In genomic region chr1:240771450-240771849, GRCh38 we compare ENCODE assay signal across 22 cellular contexts.
DNase-seq lines count a peak whose midpoint lies in the region; ATAC-seq, FAIRE-seq and TF ChIP-seq lines count a peak whose summit lies in the region.
"Had no signal": no experiment of that assay in that cellular context is flagged by ENCODE, and none has a peak within 500 bp of the region (broad histone marks: within the 10 kb centered on the region; RNA-seq: fewer than 3 reads in every experiment).

No MANE protein-coding gene starts in this region.

- H3K4me2 ChIP-seq in H1 (ENCODE audit: insufficient read depth in 1 of 2, low read depth in 2 of 2, low read length in 2 of 2) = no peak overlapping the region
- H3K4me2 ChIP-seq: A549; BLaER1 treated with 17β-estradiol and CSF1 and Interleukin-3, amounts not matched to agents 10 nM and 100 nM had no signal

- 99% methylated on average over 16 of the region's 16 CpGs; no CpG with 5 or more reads in 1 of the 2 experiments for WGBS in H1 (ENCODE audit: extremely low coverage in 1 of 2, insufficient coverage in 1 of 2, insufficient read length in 1 of 2, insufficient replicate concordance in 2 of 2, low coverage in 1 of 2, low lambda C conversion rate in 2 of 2, missing lambda C conversion rate in 1 of 2), 2 experiments

- no peaks in the 10 kb centered on the region for H3K79me2 ChIP-seq in H1 (ENCODE audit: control insufficient read depth in 1 of 2, insufficient read depth in 2 of 2, low read length in 2 of 2)

- H3K23ac ChIP-seq in H1 (ENCODE audit: insufficient read length) = no peak overlapping the region

- no peak for TF ChIP-seq POLR2A in H1 (IDR thresholded peaks at IDR 0.05; ENCODE audit: control extremely low read depth in 1 of 2, low read depth in 2 of 2, low read length in 2 of 2)

- no peak overlapping the region for H4K8ac ChIP-seq in H1 (ENCODE audit: extremely low read depth, insufficient read depth, low read length)

- H3K9ac ChIP-seq in H1 (replicated peaks in 1 of 4; ENCODE audit: extremely low read depth in 1 of 4, low read depth in 3 of 4, low read length in 3 of 4) = no peak overlapping the region
- no peak overlapping the region for H3K9ac ChIP-seq in kidney (ENCODE audit: low read length in 2 of 2)
- H3K9ac ChIP-seq: BLaER1 treated with 17β-estradiol and CSF1 and Interleukin-3, amounts not matched to agents 10 nM and 100 nM had no signal

- H3K4me1 Mint-ChIP-seq in osteocyte (ENCODE audit: unreplicated experiment) (peaks cover 31% of the 10 kb centered on the region), type B pancreatic cell (ENCODE audit: unreplicated experiment) (peaks cover 13% of the 10 kb centered on the region)
- H3K4me1 Mint-ChIP-seq: B cell had no signal

- H2BK15ac ChIP-seq in H1 (ENCODE audit: low read length) = no peak overlapping the region

- H3K9me3 Mint-ChIP-seq in osteocyte (ENCODE audit: unreplicated experiment) = no peaks in the 10 kb centered on the region
- no peaks in the 10 kb centered on the region for H3K9me3 Mint-ChIP-seq in type B pancreatic cell
- H3K9me3 Mint-ChIP-seq: CD4-positive, alpha-beta T cell; CD8-positive, alpha-beta T cell had no signal

- H2AK5ac ChIP-seq in H1 (ENCODE audit: low read depth, low read length) = no peak overlapping the region

- FAIRE-seq in H1 (lab: Jason Lieb, UNC) = no peak
- no peak for FAIRE-seq in kidney (lab: Jason Lieb, UNC)
- FAIRE-seq: A549, G401.6, GM12891, GM19239 had no signal

- intact Hi-C loops in kidney (cut with DNase I) = no loop called here

- no peak overlapping the region for H3K14ac ChIP-seq in H1 (ENCODE audit: insufficient read length)

- H3K4me3 ChIP-seq in H7 (ENCODE audit: insufficient read depth, low read depth, low read length) = no peak overlapping the region
- H3K4me3 ChIP-seq in H1 (ENCODE audit: extremely low read depth in 1 of 4, insufficient read depth in 2 of 4, low read depth in 3 of 4, low read length in 4 of 4) = no peak overlapping the region
- no peak overlapping the region for H3K4me3 ChIP-seq in kidney (ENCODE audit: low read length in 2 of 2)
- H3K4me3 ChIP-seq: A549; BLaER1 treated with 17β-estradiol and CSF1 and Interleukin-3, amounts not matched to agents 10 nM and 100 nM had no signal

- TF ChIP-seq CTCF in H1 (IDR thresholded peaks at IDR 0.05; ENCODE audit: control extremely low read depth in 1 of 3, insufficient read depth in 1 of 3, low read depth in 1 of 3, low read length in 3 of 3) (peak in 2 of 3 experiments; percentile 16 to 29; a peak in 2 of 4 replicates), osteocyte (IDR thresholded peaks at IDR 0.05) (no peak), type B pancreatic cell (conservative IDR thresholded peaks at IDR 0.05) (no peak), kidney (IDR thresholded peaks at IDR 0.05; ENCODE audit: borderline replicate concordance, extremely low read depth, insufficient read depth) (no peak)

- H3K9me3 ChIP-seq in H1 (ENCODE audit: insufficient read depth in 2 of 2, low read depth in 1 of 2, low read length in 1 of 2) (peaks cover 0 to 4% of the 10 kb centered on the region in 2 experiments; a peak in 1 of 4 replicates), kidney (ENCODE audit: control insufficient read depth in 1 of 2, low read length in 2 of 2) (no peaks in the 10 kb centered on the region)
- H3K9me3 ChIP-seq: A549; BLaER1 treated with 17β-estradiol and CSF1 and Interleukin-3, amounts not matched to agents 10 nM and 100 nM had no signal

- no peak overlapping the region for H3K18ac ChIP-seq in H1 (ENCODE audit: extremely low read depth, low read length)

- peaks cover 5% of the 10 kb centered on the region for H3K36me3 Mint-ChIP-seq in osteocyte (ENCODE audit: unreplicated experiment)
- H3K36me3 Mint-ChIP-seq in type B pancreatic cell = no peaks in the 10 kb centered on the region
- H3K36me3 Mint-ChIP-seq: CD8-positive, alpha-beta T cell had no signal

- H3K27me3 Mint-ChIP-seq in osteocyte (ENCODE audit: unreplicated experiment) (no peaks in the 10 kb centered on the region), type B pancreatic cell (peaks cover 4% of the 10 kb centered on the region)
- H3K27me3 Mint-ChIP-seq: B cell; CD4-positive, alpha-beta T cell had no signal

- no peak overlapping the region for H2BK120ac ChIP-seq in H1 (replicated peaks; ENCODE audit: low read depth, low read length)

- no peak for TF ChIP-seq RAD21 in H1 (IDR thresholded peaks at IDR 0.05 in 1 of 2, conservative IDR thresholded peaks at IDR 0.05 in 1 of 2; ENCODE audit: low read depth in 2 of 2, low read length in 2 of 2)

- DNase-seq in H7 (peak; percentile 17), H1 (ENCODE audit: low read depth in 1 of 2, low spot score in 2 of 2) (no peak), osteocyte (ENCODE audit: extremely low spot score, unreplicated experiment) (no peak), type B pancreatic cell (ENCODE audit: extremely low spot score, unreplicated experiment) (no peak), kidney (no peak), activated gamma-delta T cell treated with Interleukin-2 at 50 U/mL for 16 hours (no peak)
- DNase-seq in activated CD4-positive, alpha-beta T cell treated with anti-CD3 and anti-CD28 coated beads, Interleukin-2, amount 50 U/mL, for 4 hours = no peak
- DNase-seq: AML-193; Caco-2; Calu3; CD4-positive, alpha-beta T cell; CD8-positive, alpha-beta T cell; DMS79 treated with DMSO at 0.1 percent for 48 hours; GF-D8 had no signal

- no peak overlapping the region for H2AFZ ChIP-seq in H1 (ENCODE audit: low read length)

- no peak overlapping the region for H3K4ac ChIP-seq in H1 (replicated peaks; ENCODE audit: insufficient read length, low read depth, low read length)

- H4K5ac ChIP-seq in H1 (ENCODE audit: insufficient read length, low read depth, low read length) = no peak overlapping the region

- H3K27ac Mint-ChIP-seq in osteocyte (ENCODE audit: unreplicated experiment) (peak overlapping the region; percentile 75), type B pancreatic cell (no peak overlapping the region)
- H3K27ac Mint-ChIP-seq: B cell; CD4-positive, alpha-beta T cell; CD8-positive, alpha-beta T cell had no signal

- no peak overlapping the region for H2BK12ac ChIP-seq in H1 (ENCODE audit: low read depth, low read length)

- no peaks in the 10 kb centered on the region for H4K20me1 ChIP-seq in H1 (replicated peaks in 1 of 2; ENCODE audit: control insufficient read depth in 1 of 2, insufficient read depth in 2 of 2, low read length in 2 of 2)
- H4K20me1 ChIP-seq: BLaER1 treated with 17β-estradiol and CSF1 and Interleukin-3, amounts not matched to agents 10 nM and 100 nM had no signal

- no peak overlapping the region for H2BK20ac ChIP-seq in H1 (ENCODE audit: low read length)

- H3K4me3 Mint-ChIP-seq in osteocyte (ENCODE audit: unreplicated experiment) (no peak overlapping the region), type B pancreatic cell (peak overlapping the region; percentile 20)
- H3K4me3 Mint-ChIP-seq: B cell; CD4-positive, alpha-beta T cell; CD8-positive, alpha-beta T cell had no signal

- no peak for TF ChIP-seq EP300 in H1 (IDR thresholded peaks at IDR 0.05; ENCODE audit: borderline replicate concordance in 1 of 2, low read depth in 2 of 2, low read length in 2 of 2)

- POLR2A ChIA-PET in H1 (lab: Charles Lee; ENCODE audit: partially characterized antibody) = no interaction called here

- H2BK5ac ChIP-seq in H1 (ENCODE audit: low read depth, low read length) = no peak overlapping the region

- ATAC-seq in HG02642 (IDR thresholded peaks at IDR 0.05; ENCODE audit: poor library complexity, unreplicated experiment) = no peak
- ATAC-seq: A549; CD8-positive, alpha-beta T cell had no signal

- H3K27me3 ChIP-seq in H7 (ENCODE audit: control insufficient read depth, insufficient read depth, low read length) (no peaks in the 10 kb centered on the region), H1 (replicated peaks in 1 of 4; ENCODE audit: control insufficient read depth in 3 of 4, extremely low read depth in 1 of 4, insufficient read depth in 3 of 4, low read length in 3 of 4) (no peaks in the 10 kb centered on the region)
- H3K27me3 ChIP-seq: BLaER1 treated with 17β-estradiol and CSF1 and Interleukin-3, amounts not matched to agents 10 nM and 100 nM had no signal

- no peaks in the 10 kb centered on the region for H3K23me2 ChIP-seq in H1 (ENCODE audit: low read depth, low read length)

- H3K4me1 ChIP-seq in H1 (replicated peaks in 1 of 4; ENCODE audit: control insufficient read depth in 3 of 4, insufficient read depth in 4 of 4, low read length in 3 of 4) (no peaks in the 10 kb centered on the region), kidney (ENCODE audit: control insufficient read depth in 1 of 2, insufficient read depth in 1 of 2, low read depth in 1 of 2, low read length in 2 of 2) (no peaks in the 10 kb centered on the region)
- H3K4me1 ChIP-seq: A549; BLaER1 treated with 17β-estradiol and CSF1 and Interleukin-3, amounts not matched to agents 10 nM and 100 nM had no signal

- H3K27ac ChIP-seq in H1 (ENCODE audit: low read depth, low read length) = no peak overlapping the region
- H3K27ac ChIP-seq in kidney (ENCODE audit: low read depth in 2 of 2, low read length in 2 of 2) = no peak overlapping the region
- H3K27ac ChIP-seq: A549; BLaER1 treated with 17β-estradiol and CSF1 and Interleukin-3, amounts not matched to agents 10 nM and 100 nM; C4-2B had no signal

- H4K91ac ChIP-seq in H1 (replicated peaks; ENCODE audit: insufficient read length, low read length) = no peak overlapping the region

- no peaks in the 10 kb centered on the region for H3K79me1 ChIP-seq in H1 (ENCODE audit: low read depth, low read length)

- no peak overlapping the region for H3K56ac ChIP-seq in H1 (replicated peaks; ENCODE audit: insufficient read length, low read depth, low read length)

- CTCF ChIA-PET in H1 (lab: Charles Lee; ENCODE audit: partially characterized antibody) = no interaction called here

- no peaks in the 10 kb centered on the region for H3K36me3 ChIP-seq in H7 (replicated peaks; ENCODE audit: control insufficient read depth, insufficient read depth, low read length)
- no peaks in the 10 kb centered on the region for H3K36me3 ChIP-seq in H1 (ENCODE audit: control insufficient read depth in 2 of 4, insufficient read depth in 4 of 4, low read length in 3 of 4)
- no peaks in the 10 kb centered on the region for H3K36me3 ChIP-seq in kidney (ENCODE audit: control insufficient read depth in 1 of 2, insufficient read depth in 2 of 2, low read length in 2 of 2)
- H3K36me3 ChIP-seq: BLaER1 treated with 17β-estradiol and CSF1 and Interleukin-3, amounts not matched to agents 10 nM and 100 nM had no signal

TF ChIP-seq in H1, 55 proteins besides CTCF, POLR2A, EP300 and RAD21:
- TF ChIP-seq POU5F1 (IDR thresholded peaks at IDR 0.05; ENCODE audit: low read depth, low read length) (no peak), BCL11A (IDR thresholded peaks at IDR 0.05; ENCODE audit: low read depth in 2 of 2, low read length in 2 of 2) (no peak), KDM1A (IDR thresholded peaks at IDR 0.05; ENCODE audit: borderline replicate concordance, low read length) (no peak), CREB1 (IDR thresholded peaks at IDR 0.05) (no peak), EGR1 (IDR thresholded peaks at IDR 0.05; ENCODE audit: borderline replicate concordance, low read depth, low read length) (no peak), RNF2 (IDR thresholded peaks at IDR 0.05; ENCODE audit: borderline replicate concordance, low read depth, low read length, missing control alignments, poor library complexity, severe bottlenecking) (no peak)

Comparison
In these comparisons a context has a peak if more than half of its experiments do, and no peak if none do; other contexts are left out.
1. CTCF ChIP-seq: peak in H1 (2 of 3); none in osteocyte (single experiment), type B pancreatic cell (single experiment) and kidney (single experiment).